Comparison of ENCODE assay signal across 10 cellular contexts in the genomic region with DNA sequence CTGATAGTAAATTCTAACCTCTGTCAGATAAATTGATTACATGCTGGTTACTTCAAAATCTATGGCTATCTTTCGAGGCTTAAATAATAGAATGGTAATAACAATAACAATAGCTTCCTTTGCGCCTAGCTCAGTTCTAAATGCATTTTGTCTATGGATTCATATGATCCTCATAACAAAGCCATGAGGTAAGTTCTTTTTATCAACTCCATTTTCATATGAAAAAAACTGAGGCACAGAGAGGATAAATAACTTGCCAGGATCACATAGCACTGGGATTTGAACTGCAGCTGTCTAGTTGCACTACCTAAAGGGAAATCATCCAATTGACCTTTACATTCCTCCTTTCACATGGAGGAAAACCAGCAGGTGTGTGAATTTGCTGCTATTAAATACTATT.
"Had no signal": no experiment of that assay in that cellular context is flagged by ENCODE, and none has a peak within 500 bp of the region (broad histone marks: within the 10 kb centered on the region; RNA-seq: fewer than 3 reads in every experiment).

No MANE protein-coding gene starts in this region.

- FAIRE-seq: H1, H54, HTR-8/SVneo, K562 had no signal

- H3K4me1 Mint-ChIP-seq: GM23338 had no signal

- ATAC-seq: GM23338, HCT116, K562 had no signal

- H3K4me2 ChIP-seq: GM23338 had no signal

- H3K4me3 Mint-ChIP-seq: GM23338, H9, HFFc6 had no signal

- DNase-seq: H9, HFFc6, IMR-90, KG1 had no signal

- H3K9me3 Mint-ChIP-seq: HFFc6 had no signal

- H2AFZ ChIP-seq: GM23338 had no signal

- H3K27ac Mint-ChIP-seq: GM23338, H9, HFFc6 had no signal

- H3K4me3 ChIP-seq: GM23338, K562 had no signal
